ENCODE assay signal across 8 cellular contexts in the genomic region with DNA sequence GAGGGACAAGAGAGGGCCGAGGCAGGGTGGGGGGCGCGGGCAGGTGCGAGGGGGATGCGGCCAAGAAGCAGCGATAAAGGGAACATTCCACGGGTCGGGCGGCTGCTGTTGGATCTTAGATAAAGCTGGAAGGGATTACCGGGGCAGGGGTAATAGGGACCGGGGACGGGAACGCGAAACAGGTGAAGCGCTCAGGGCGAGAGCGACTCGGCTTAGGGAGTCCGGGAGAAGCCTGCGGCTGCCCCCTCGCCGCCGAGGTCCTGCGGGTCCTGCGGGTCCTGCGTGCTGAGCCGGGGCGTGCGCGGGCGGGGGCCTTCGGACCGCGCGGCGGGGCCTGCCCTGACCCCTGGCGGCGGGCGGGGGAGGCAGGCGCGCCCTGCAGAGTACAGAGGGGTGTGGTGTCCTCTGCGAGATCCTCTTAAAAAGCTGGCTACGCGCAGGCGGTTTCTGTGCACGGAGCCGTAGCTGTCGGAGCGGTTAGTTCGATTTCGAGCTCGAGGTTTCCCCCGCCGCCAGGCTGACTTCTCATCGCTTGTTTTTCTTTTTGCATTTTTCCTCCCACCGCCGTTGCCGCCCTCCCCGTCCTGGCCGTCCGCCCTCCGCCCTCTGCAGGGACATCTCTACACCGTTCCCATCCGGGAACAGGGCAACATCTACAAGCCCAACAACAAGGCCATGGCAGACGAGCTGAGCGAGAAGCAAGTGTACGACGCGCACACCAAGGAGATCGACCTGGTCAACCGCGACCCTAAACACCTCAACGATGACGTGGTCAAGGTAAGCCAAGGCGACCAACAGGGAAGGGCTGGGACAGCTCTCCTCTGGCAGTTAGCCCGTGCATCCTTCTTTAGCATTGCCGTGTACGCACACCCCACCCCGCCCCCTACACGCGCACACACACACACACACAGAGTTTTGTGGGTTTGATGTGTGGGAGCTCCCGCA. TPM values are rescaled to one million over a fixed set of nuclear protein-coding genes. Genes with fewer than 3 reads are reported as not detected.
DNase-seq lines count a peak whose midpoint lies in the region; ATAC-seq and TF ChIP-seq lines count a peak whose summit lies in the region.

No MANE protein-coding gene starts in this region.

- H3K27me3 ChIP-seq in lung (ENCODE audit: control insufficient read depth, insufficient read depth): no peaks in the 10 kb centered on the region

- in situ Hi-C loops in GM13977 (cut with MboI; ENCODE audit: low pct_unique_long_range_greater_than_20kb, low sequenced_read_pairs, unreplicated experiment): no loop called here

- peaks cover 6 to 10% of the 10 kb centered on the region in 2 donors for H3K4me1 ChIP-seq in lung (ENCODE audit: control insufficient read depth in 2 of 2, insufficient read depth in 2 of 2, low read length in 2 of 2)

- peak overlapping the region; percentile 92 to 99 for H3K27ac ChIP-seq in lung (ENCODE audit: low read depth in 1 of 2, low read length in 1 of 2)

- ATAC-seq in HG02870 (IDR thresholded peaks at IDR 0.05; ENCODE audit: unreplicated experiment) (peak; percentile 89), lung (ENCODE audit: insufficient read depth, low FRiP score) (peak; percentile 87)

- peak; percentile 70 for DNase-seq in A172 (ENCODE audit: low spot score)
- peak; percentile 91 for DNase-seq in GM13977 (ENCODE audit: low spot score)
- DNase-seq in NCI-H2227 (lab: John Stamatoyannopoulos, UW; ENCODE audit: unreplicated experiment): peak; percentile 28
- DNase-seq in activated CD4-positive, alpha-beta T cell treated with anti-CD3 and anti-CD28 coated beads, Interleukin-2, amount 50 U/mL, for 4 hours: peak; percentile 31 to 40
- peak; percentile 25 for DNase-seq in effector CD8-positive, alpha-beta T cell (lab: John Stamatoyannopoulos, UW)
- DNase-seq in lung (ENCODE audit: low spot score): peak; percentile 80
- DNase-seq in stimulated activated CD8-positive, alpha-beta memory T cell treated with anti-CD3 and anti-CD28 coated beads, Interleukin-12 subunit alpha, Interleukin-12 subunit beta, amount 100 ng/mL, for 4 hours (ENCODE audit: low read depth): peak; percentile 39

- H3K4me3 ChIP-seq in lung: peak overlapping the region; percentile 68

- WGBS in lung, 2 donors: 1% methylated on average over 76 to 82 of the region's 82 CpGs

- H3K36me3 ChIP-seq in lung (ENCODE audit: control insufficient read depth in 2 of 2, insufficient read depth in 2 of 2, low read length in 2 of 2): peaks cover 0 to 5% of the 10 kb centered on the region in 2 donors

- TF ChIP-seq CTCF in GM13977 (IDR thresholded peaks at IDR 0.05; ENCODE audit: extremely low read depth, insufficient read depth, missing control alignments): peak; percentile 89
- TF ChIP-seq CTCF in lung (IDR thresholded peaks at IDR 0.05; ENCODE audit: control extremely low read depth, extremely low read depth): peak; percentile 71

- no peaks in the 10 kb centered on the region for H3K9me3 ChIP-seq in lung (ENCODE audit: control insufficient read depth in 2 of 2, insufficient read depth in 1 of 2, low read length in 1 of 2)

RNA-seq across cellular contexts. Expression of a gene that starts 1.3 kb away (rescaled TPM):
- 177 and 219 TPM in 2 replicates for total RNA-seq in A172 (2014; rRNA removed; shearing (Covaris generic))
- 100 to 1,000 TPM; 460 to 616 TPM for total RNA-seq in lung
- polyA plus RNA-seq in lung: 100 to 1,000 TPM; 121 to 187 TPM

RNA-seq across cellular contexts. Expression of a gene that starts 26.6 kb away (rescaled TPM):
- 139 and 158 TPM in 2 replicates for total RNA-seq in A172 (2014; rRNA removed; shearing (Covaris generic))
- 100 to 1,000 TPM; 143 to 214 TPM for total RNA-seq in lung
- 10 to 100 TPM; 57.9 to 68.5 TPM for polyA plus RNA-seq in lung

Comparison
In these comparisons a context has a peak if more than half of its experiments do, and no peak if none do; other contexts are left out.
1. Peak in every context shown above with its lines: DNase-seq, ATAC-seq, H3K4me3 ChIP-seq and H3K27ac ChIP-seq.
2. DNase-seq: peak in every context shown above with its lines; median percentile 91 in GM13977; 80 in lung; 70 in A172; 39 in stimulated activated CD8-positive, alpha-beta memory T cell treated with anti-CD3 and anti-CD28 coated beads, Interleukin-12 subunit alpha, Interleukin-12 subunit beta, amount 100 ng/mL, for 4 hours; 36 in activated CD4-positive, alpha-beta T cell treated with anti-CD3 and anti-CD28 coated beads, Interleukin-2, amount 50 U/mL, for 4 hours; 28 in NCI-H2227; 25 in effector CD8-positive, alpha-beta T cell.